ENCODE assay signal across 13 cellular contexts in the genomic region with DNA sequence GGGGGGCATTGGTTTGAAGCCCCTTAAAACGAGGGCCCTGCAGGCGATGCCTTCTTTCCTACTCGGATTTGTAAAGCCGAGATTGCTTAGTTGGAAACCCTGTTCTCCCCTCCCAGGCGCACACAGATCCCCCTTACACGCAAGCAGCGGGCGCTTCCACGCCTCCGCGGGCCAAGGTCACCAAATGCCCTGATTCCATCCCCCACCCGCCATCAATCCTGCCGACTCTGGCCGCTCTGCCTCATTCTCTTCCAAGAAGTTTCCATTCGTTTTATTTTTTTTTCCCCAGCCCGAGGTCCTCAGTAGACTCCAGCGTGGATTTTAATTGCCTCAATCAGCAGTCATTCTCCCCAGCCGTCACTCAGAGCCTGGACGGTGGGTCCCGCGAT. TPM values are rescaled to one million over a fixed set of nuclear protein-coding genes. Genes with fewer than 3 reads are reported as not detected.
DNase-seq lines count a peak whose midpoint lies in the region; ATAC-seq, FAIRE-seq and TF ChIP-seq lines count a peak whose summit lies in the region.
"Had no signal": no experiment of that assay in that cellular context is flagged by ENCODE, and none has a peak within 500 bp of the region (broad histone marks: within the 10 kb centered on the region; RNA-seq: fewer than 3 reads in every experiment).

No MANE protein-coding gene starts in this region.

- H3K4me3 Mint-ChIP-seq in mesothelial cell of epicardium = peak overlapping the region; percentile 58

- H3K9me3 Mint-ChIP-seq in mesothelial cell of epicardium = no peaks in the 10 kb centered on the region

- H3K27me3 ChIP-seq in BLaER1 treated with 17β-estradiol and CSF1 and Interleukin-3, amounts not matched to agents 10 nM and 100 nM = peaks cover 93 to 100% (median 100%) of the 10 kb centered on the region in 11 experiments
- peaks cover 22% of the 10 kb centered on the region for H3K27me3 ChIP-seq in ascending aorta

- peak overlapping the region in 4 of 11 experiments; percentile 6 to 38 (median 26); a peak in 3 of 22 replicates for H3K9ac ChIP-seq in BLaER1 treated with 17β-estradiol and CSF1 and Interleukin-3, amounts not matched to agents 10 nM and 100 nM
- H3K9ac ChIP-seq in ES-I3 (ENCODE audit: low read depth, low read length) = peak overlapping the region; percentile 63

- H4K20me1 ChIP-seq in BLaER1 treated with 17β-estradiol and CSF1 and Interleukin-3, amounts not matched to agents 10 nM and 100 nM = peaks cover 0 to 40% (median 34%) of the 10 kb centered on the region in 11 experiments; a peak in 18 of 22 replicates

- ATAC-seq in GM21381 (IDR thresholded peaks at IDR 0.05; ENCODE audit: unreplicated experiment) = no peak

- H3K27me3 Mint-ChIP-seq in mesothelial cell of epicardium (ENCODE audit: low read depth) = peaks cover 26% of the 10 kb centered on the region

- H3K36me3 Mint-ChIP-seq in mesothelial cell of epicardium = no peaks in the 10 kb centered on the region

- DNase-seq in ascending aorta (ENCODE audit: low spot score in 2 of 2) (no peak), mesothelial cell of epicardium (ENCODE audit: low spot score in 2 of 2, unreplicated experiment in 2 of 2) (no peak), frontal cortex (ENCODE audit: low spot score in 2 of 2) (no peak), NCI-H187 treated with DMSO at 0.1 percent for 48 hours (lab: John Stamatoyannopoulos, UW) (no peak), ecto neural progenitor cell (ENCODE audit: low spot score) (no peak)

- H3K36me3 ChIP-seq in BLaER1 treated with 17β-estradiol and CSF1 and Interleukin-3, amounts not matched to agents 10 nM and 100 nM = no peaks in the 10 kb centered on the region
- no peaks in the 10 kb centered on the region for H3K36me3 ChIP-seq in ES-I3 (ENCODE audit: insufficient read depth, low read length)
- no peaks in the 10 kb centered on the region for H3K36me3 ChIP-seq in ascending aorta

- no peak overlapping the region for H3K27ac ChIP-seq in BLaER1 treated with 17β-estradiol and CSF1 and Interleukin-3, amounts not matched to agents 10 nM and 100 nM
- H3K27ac ChIP-seq in ascending aorta = no peak overlapping the region

- peak overlapping the region; percentile 76 to 99 (median 97) for H3K4me2 ChIP-seq in BLaER1 treated with 17β-estradiol and CSF1 and Interleukin-3, amounts not matched to agents 10 nM and 100 nM

- H3K4me1 ChIP-seq in BLaER1 treated with 17β-estradiol and CSF1 and Interleukin-3, amounts not matched to agents 10 nM and 100 nM = peaks cover 37 to 44% (median 41%) of the 10 kb centered on the region in 10 experiments
- peaks cover 18% of the 10 kb centered on the region for H3K4me1 ChIP-seq in ES-I3 (ENCODE audit: insufficient read depth, low read length)
- peaks cover 0 to 3% of the 10 kb centered on the region in 2 donors for H3K4me1 ChIP-seq in ascending aorta

- peaks cover 28% of the 10 kb centered on the region for H3K4me1 Mint-ChIP-seq in mesothelial cell of epicardium

- H3K27ac Mint-ChIP-seq in mesothelial cell of epicardium = no peak overlapping the region

- peaks cover 16 to 39% (median 32%) of the 10 kb centered on the region in 11 experiments; a peak in 21 of 22 replicates for H3K9me3 ChIP-seq in BLaER1 treated with 17β-estradiol and CSF1 and Interleukin-3, amounts not matched to agents 10 nM and 100 nM (replicated peaks in 1 of 11)
- no peaks in the 10 kb centered on the region for H3K9me3 ChIP-seq in ES-I3 (ENCODE audit: control insufficient read depth, insufficient read depth, low read length)
- no peaks in the 10 kb centered on the region for H3K9me3 ChIP-seq in ascending aorta

- peak overlapping the region; percentile 49 to 66 (median 55) for H3K4me3 ChIP-seq in BLaER1 treated with 17β-estradiol and CSF1 and Interleukin-3, amounts not matched to agents 10 nM and 100 nM
- H3K4me3 ChIP-seq in ascending aorta = peak overlapping the region; percentile 18 to 48
- H3K4me3 ChIP-seq: GM12878 had no signal

- no peak for TF ChIP-seq CTCF in ascending aorta (IDR thresholded peaks at IDR 0.05)
- no peak for TF ChIP-seq CTCF in mesothelial cell of epicardium (IDR thresholded peaks at IDR 0.05; ENCODE audit: unreplicated experiment)

- no peak for FAIRE-seq in frontal cortex (lab: Jason Lieb, UNC)
- FAIRE-seq: D721Med, GM12878 had no signal

- intact Hi-C loops in ascending aorta (cut with DNase I) = no loop called here

RNA-seq across cellular contexts. Expression of a gene that starts 1.0 kb away (rescaled TPM):
- total RNA-seq in ascending aorta (not detected), mesothelial cell of epicardium (not detected in 3 replicates), frontal cortex (14.3 TPM)
- total RNA-seq: fibroblast of villous mesenchyme; GM12878; left ventricle myocardium superior; T-helper 1 cell treated with Interleukin-12 subunit alpha and Interleukin-12 subunit beta and Interleukin-4 antibody, amounts not matched to agents 30 ng/mL and 1 ng/mL, for 36 hours had no signal

Comparison
In these comparisons a context has a peak if more than half of its experiments do, and no peak if none do; other contexts are left out.
1. RNA of a gene that starts 1.0 kb away (total RNA-seq): 14.3 TPM in frontal cortex (single experiment); not detected in ascending aorta (single experiment) and not detected in mesothelial cell of epicardium; every median in the first group is over 10 times any median in the second.